14 cellular contexts compared by ENCODE assay signal in the genomic region with DNA sequence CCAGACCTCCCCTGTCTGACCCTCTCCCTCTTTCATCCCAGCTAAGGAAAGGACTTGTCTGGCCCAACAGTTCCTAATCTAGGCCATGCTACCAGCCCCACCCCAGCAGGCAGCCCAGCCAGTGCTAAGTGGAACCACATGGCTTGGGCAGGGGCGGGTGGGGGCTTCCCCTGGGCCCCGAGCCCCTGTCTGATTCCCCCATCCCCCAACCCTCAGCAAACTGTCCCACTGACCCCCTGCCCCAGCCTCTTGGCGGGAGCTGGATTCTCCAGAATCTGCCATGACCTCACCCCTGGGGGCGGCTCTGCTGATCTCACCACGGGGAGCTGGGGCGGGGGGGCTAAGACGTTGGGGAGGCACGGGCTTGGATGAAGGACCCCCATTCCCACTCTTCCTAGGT. TPM values are rescaled to one million over a fixed set of nuclear protein-coding genes. Genes with fewer than 3 reads are reported as not detected.
DNase-seq lines count a peak whose midpoint lies in the region; ATAC-seq and TF ChIP-seq lines count a peak whose summit lies in the region.
"Had no signal": no experiment of that assay in that cellular context is flagged by ENCODE, and none has a peak within 500 bp of the region (broad histone marks: within the 10 kb centered on the region; RNA-seq: fewer than 3 reads in every experiment).

No MANE protein-coding gene starts in this region.

- no peaks in the 10 kb centered on the region for H3K79me2 ChIP-seq in hepatocyte

- intact Hi-C loops in stomach (cut with DNase I; ENCODE audit: low total_unique reads): no loop called here
- intact Hi-C loops in activated CD8-positive, alpha-beta T cell treated with anti-CD3 and anti-CD28 coated beads for 36 hours (cut with micrococcal nuclease): no loop called here

- CTCF ChIA-PET in activated CD8-positive, alpha-beta T cell treated with anti-CD3 and anti-CD28 coated beads for 36 hours (lab: Charles Lee): no interaction called here

- WGBS in hepatocyte (ENCODE audit: low lambda C conversion rate, missing lambda C conversion rate): 48% methylated on average over 4 of the region's 8 CpGs
- WGBS in stomach, 5 donors: 14 to 31% (median 28%) methylated on average over 4 to 8 of the region's 8 CpGs

- H3K27ac Mint-ChIP-seq in activated CD8-positive, alpha-beta T cell treated with anti-CD3 and anti-CD28 coated beads for 36 hours: no peak overlapping the region

- TF ChIP-seq CTCF in brain microvascular endothelial cell (IDR thresholded peaks at IDR 0.05; ENCODE audit: low read depth, low read length, missing control alignments) (no peak), hepatocyte (IDR thresholded peaks at IDR 0.05; ENCODE audit: poor library complexity) (no peak), stomach (IDR thresholded peaks at IDR 0.05) (no peak)
- TF ChIP-seq CTCF in activated CD8-positive, alpha-beta T cell treated with anti-CD3 and anti-CD28 coated beads for 36 hours (IDR thresholded peaks at IDR 0.05): no peak

- H3K27me3 ChIP-seq in brain microvascular endothelial cell (replicated peaks) (peaks cover 6% of the 10 kb centered on the region), hepatocyte (peaks cover 32% of the 10 kb centered on the region), stomach (peaks cover 14 to 98% (median 57%) of the 10 kb centered on the region in 3 donors)

- in situ Hi-C loops in brain microvascular endothelial cell (cut with HindIII; ENCODE audit: low pct_ligation_motif_present, low sequenced_read_pairs): no loop called here

- H3K4me3 Mint-ChIP-seq in activated CD8-positive, alpha-beta T cell treated with anti-CD3 and anti-CD28 coated beads for 36 hours: no peak overlapping the region

- peaks cover 49% of the 10 kb centered on the region for H3K27me3 Mint-ChIP-seq in activated CD8-positive, alpha-beta T cell treated with anti-CD3 and anti-CD28 coated beads for 36 hours

- DNase-seq in EL: peak; percentile 52
- DNase-seq in brain microvascular endothelial cell: no peak
- DNase-seq in hepatocyte (ENCODE audit: low spot score): no peak
- no peak for DNase-seq in stomach
- DNase-seq in DMS153 (lab: John Stamatoyannopoulos, UW): no peak
- no peak for DNase-seq in SKM-1 (lab: John Stamatoyannopoulos, UW; ENCODE audit: unreplicated experiment)
- DNase-seq in NCI-H226: no peak
- no peak for DNase-seq in activated CD8-positive, alpha-beta T cell treated with anti-CD3 and anti-CD28 coated beads for 36 hours
- DNase-seq: activated gamma-delta T cell treated with Interleukin-2 at 50 U/mL for 16 hours, colonic mucosa, glutamatergic neuron, T-helper 2 cell had no signal

- no peak for TF ChIP-seq EP300 in stomach (IDR thresholded peaks at IDR 0.05)

- H3K9me3 ChIP-seq in hepatocyte (ENCODE audit: low read depth) (no peaks in the 10 kb centered on the region), stomach (no peaks in the 10 kb centered on the region)
- H3K9me3 ChIP-seq: colonic mucosa had no signal

- POLR2A ChIA-PET in activated CD8-positive, alpha-beta T cell treated with anti-CD3 and anti-CD28 coated beads for 36 hours (lab: Charles Lee): interaction anchor here (0.9 kb wide), 1 partner anchor 20 kb away, joined by 4 read pairs; no protein-coding TSS in a partner anchor

- H3K27ac ChIP-seq in brain microvascular endothelial cell (peak overlapping the region; percentile 94), hepatocyte (peak overlapping the region; percentile 28), stomach (peak overlapping the region in 4 of 5 donors; percentile 65 to 80 (median 70))

- H2AFZ ChIP-seq in hepatocyte: no peak overlapping the region

- peaks cover 36% of the 10 kb centered on the region for H3K4me1 Mint-ChIP-seq in activated CD8-positive, alpha-beta T cell treated with anti-CD3 and anti-CD28 coated beads for 36 hours (ENCODE audit: low read depth)

- H4K20me1 ChIP-seq in hepatocyte (ENCODE audit: insufficient read depth, poor library complexity, severe bottlenecking): no peaks in the 10 kb centered on the region

- H3K9me2 ChIP-seq in hepatocyte (replicated peaks; ENCODE audit: insufficient read depth): no peaks in the 10 kb centered on the region

- H3K4me1 ChIP-seq in hepatocyte (ENCODE audit: insufficient read depth) (peaks cover 16% of the 10 kb centered on the region), stomach (peaks cover 22 to 38% (median 34%) of the 10 kb centered on the region in 4 donors)

- no peak for TF ChIP-seq POLR2A in stomach (IDR thresholded peaks at IDR 0.05)

- H3K36me3 Mint-ChIP-seq in activated CD8-positive, alpha-beta T cell treated with anti-CD3 and anti-CD28 coated beads for 36 hours (ENCODE audit: low read depth): no peaks in the 10 kb centered on the region

- no peak overlapping the region for H3K4me3 ChIP-seq in brain microvascular endothelial cell (ENCODE audit: low read depth, low read length)
- H3K4me3 ChIP-seq in hepatocyte: no peak overlapping the region
- no peak overlapping the region for H3K4me3 ChIP-seq in stomach
- H3K4me3 ChIP-seq: colonic mucosa had no signal

- H3K4me2 ChIP-seq in hepatocyte: no peak overlapping the region

- no peaks in the 10 kb centered on the region for H3K36me3 ChIP-seq in brain microvascular endothelial cell (replicated peaks)
- H3K36me3 ChIP-seq in hepatocyte (replicated peaks; ENCODE audit: insufficient read depth, low read depth): no peaks in the 10 kb centered on the region
- peaks cover 0 to 8% (median 0%) of the 10 kb centered on the region in 4 donors for H3K36me3 ChIP-seq in stomach
- H3K36me3 ChIP-seq: colonic mucosa had no signal

- H3K9me3 Mint-ChIP-seq in activated CD8-positive, alpha-beta T cell treated with anti-CD3 and anti-CD28 coated beads for 36 hours: no peaks in the 10 kb centered on the region

- ATAC-seq in activated CD8-positive, alpha-beta T cell treated with anti-CD3 and anti-CD28 coated beads for 36 hours: no peak

RNA-seq across cellular contexts. Expression of a gene that starts 2.9 kb away (rescaled TPM):
- total RNA-seq in hepatocyte (1.9 and 2.0 TPM in 2 replicates), stomach (10 to 100 TPM in 2 of 5 donors, 1 to 10 TPM in 2, under 1 TPM in 1; 0.58 to 25.5 (median 8.7) TPM)
- polyA plus RNA-seq in hepatocyte (0.78 and 2.1 TPM in 2 replicates), stomach (1 to 10 TPM; 2.0 to 5.2 (median 4.0) TPM)
- total RNA-seq in activated CD8-positive, alpha-beta T cell treated with anti-CD3 and anti-CD28 coated beads for 36 hours: 1 to 10 TPM; 2.7 to 2.8 TPM

RNA-seq across cellular contexts. Expression of a gene that starts 5.9 kb away (rescaled TPM):
- total RNA-seq in hepatocyte: not detected in 2 replicates
- polyA plus RNA-seq in hepatocyte: not detected in 2 replicates
- total RNA-seq in stomach: not detected
- not detected for polyA plus RNA-seq in stomach
- total RNA-seq in activated CD8-positive, alpha-beta T cell treated with anti-CD3 and anti-CD28 coated beads for 36 hours: not detected
- total RNA-seq: lung microvascular endothelial cell, progenitor cell of endocrine pancreas had no signal

Comparison
In these comparisons a context has a peak if more than half of its experiments do, and no peak if none do; other contexts are left out.
1. H3K27ac ChIP-seq: peak in every context shown above with its lines; median percentile 94 in brain microvascular endothelial cell; 70 in stomach; 28 in hepatocyte.